ENCODE assay signal across 1 cellular context in genomic region chr4:158827475-158828085, GRCh38.
TF ChIP-seq lines count a peak whose summit lies in the region.

No MANE protein-coding gene starts in this region.

TF ChIP-seq in K562, 482 proteins besides CTCF, POLR2A, EP300 and RAD21 (continued from another document):
- TF ChIP-seq ZBTB5 (IDR thresholded peaks at IDR 0.05) (no peak), MTA3 (IDR thresholded peaks at IDR 0.05; ENCODE audit: borderline replicate concordance) (0 out of 2 replicates have a peak, but pooled peaks have one; percentile 35), USF2 (CRISPR knock-in tag; IDR thresholded peaks at IDR 0.05) (peak; percentile 37), TCF3 (CRISPR knock-in tag; IDR thresholded peaks at IDR 0.05) (peak; percentile 43), ATF1 (CRISPR knock-in tag; IDR thresholded peaks at IDR 0.05) (no peak), ATF1 (tag; IDR thresholded peaks at IDR 0.05) (peak; percentile 65), HBP1 (CRISPR knock-in tag; IDR thresholded peaks at IDR 0.05) (no peak), L3MBTL2 (IDR thresholded peaks at IDR 0.05) (peak; percentile 62), ZNF589 (CRISPR knock-in tag; IDR thresholded peaks at IDR 0.05; ENCODE audit: low read depth) (peak; percentile 34; the same call in 1 of the 2 replicates), BHLHE40 (IDR thresholded peaks at IDR 0.05; ENCODE audit: low read length) (peak; percentile 74), ZZZ3 (IDR thresholded peaks at IDR 0.05) (no peak), PKNOX1 (IDR thresholded peaks at IDR 0.05) (peak; percentile 51), SMARCA4 (IDR thresholded peaks at IDR 0.05) (peak; percentile 43; the same call in 1 of the 2 replicates), DPF2 (IDR thresholded peaks at IDR 0.05) (peak; percentile 53), ZNF134 (CRISPR knock-in tag; conservative IDR thresholded peaks at IDR 0.05) (0 out of 2 replicates have a peak, but pooled peaks have one; percentile 13), HMG20B (CRISPR knock-in tag; IDR thresholded peaks at IDR 0.05) (no peak), KLF13 (tag; IDR thresholded peaks at IDR 0.05; ENCODE audit: borderline replicate concordance, low read depth) (no peak), RCOR1 (IDR thresholded peaks at IDR 0.05; ENCODE audit: borderline replicate concordance in 1 of 2, low read depth in 2 of 2, low read length in 2 of 2) (0 out of 4 replicates have a peak, but pooled peaks of 1 of the 2 experiments have one; percentile 30), ZNF583 (CRISPR knock-in tag; IDR thresholded peaks at IDR 0.05) (no peak), HDAC8 (tag; IDR thresholded peaks at IDR 0.05) (no peak), MEIS2 (IDR thresholded peaks at IDR 0.05; ENCODE audit: partially characterized antibody) (peak; percentile 54), ZNF766 (CRISPR knock-in tag; conservative IDR thresholded peaks at IDR 0.05) (no peak), IRF9 (tag; IDR thresholded peaks at IDR 0.05) (no peak), ZFP1 (CRISPR knock-in tag; IDR thresholded peaks at IDR 0.05) (no peak), CBFA2T3 (IDR thresholded peaks at IDR 0.05) (peak; percentile 56), ERF (CRISPR knock-in tag; IDR thresholded peaks at IDR 0.05) (no peak), HMBOX1 (IDR thresholded peaks at IDR 0.05) (no peak), CEBPB (tag; IDR thresholded peaks at IDR 0.05) (peak; percentile 46), ZBTB12 (CRISPR knock-in tag; IDR thresholded peaks at IDR 0.05) (0 out of 2 replicates have a peak, but pooled peaks have one; percentile 7), ZNF384 (IDR thresholded peaks at IDR 0.05; ENCODE audit: low read depth, low read length) (peak; percentile 67; the same call in 1 of the 2 replicates), FOXJ2 (tag; IDR thresholded peaks at IDR 0.05) (peak; percentile 81), ETS2 (tag; IDR thresholded peaks at IDR 0.05; ENCODE audit: borderline replicate concordance, poor library complexity, severe bottlenecking) (no peak), SAP30 (IDR thresholded peaks at IDR 0.05; ENCODE audit: borderline replicate concordance, insufficient read depth, low read depth, low read length, poor library complexity, severe bottlenecking) (no peak), JUND (IDR thresholded peaks at IDR 0.05; ENCODE audit: borderline replicate concordance, low read depth, low read length) (peak; percentile 41; the same call in 1 of the 2 replicates), JUND (tag; IDR thresholded peaks at IDR 0.05; ENCODE audit: borderline replicate concordance, low read depth, low read length) (no peak; the same call in 2 of the 3 replicates), GABPB1 (CRISPR knock-in tag; IDR thresholded peaks at IDR 0.05) (no peak), NR4A1 (CRISPR knock-in tag; IDR thresholded peaks at IDR 0.05) (no peak), NR4A1 (tag; IDR thresholded peaks at IDR 0.05) (0 out of 2 replicates have a peak, but pooled peaks have one; percentile 29), MITF (IDR thresholded peaks at IDR 0.05) (peak; percentile 76), GABPB2 (CRISPR knock-in tag; conservative IDR thresholded peaks at IDR 0.05) (no peak), RFX1 (IDR thresholded peaks at IDR 0.05) (no peak), TFE3 (CRISPR knock-in tag; IDR thresholded peaks at IDR 0.05) (peak; percentile 8; the same call in 1 of the 2 replicates), ZNF639 (CRISPR knock-in tag; conservative IDR thresholded peaks at IDR 0.05 in 1 of 2, IDR thresholded peaks at IDR 0.05 in 1 of 2) (0 out of 4 replicates have a peak, but pooled peaks of 1 of the 2 experiments have one; percentile 23)
